ENCODE assay signal across 8 cellular contexts in genomic region chr15:82647835-82648256, GRCh38. TPM values are rescaled to one million over a fixed set of nuclear protein-coding genes. Genes with fewer than 3 reads are reported as not detected.
A peak's percentile ranks its signal among the peaks of the same experiment; 100 is the strongest.
DNase-seq lines count a peak whose midpoint lies in the region; ATAC-seq and TF ChIP-seq lines count a peak whose summit lies in the region.

No MANE protein-coding gene starts in this region.

- H3K9me3 Mint-ChIP-seq in nephron progenitor cell: peaks cover 3% of the 10 kb centered on the region

- peak overlapping the region; percentile 11 for H3K4me3 Mint-ChIP-seq in nephron progenitor cell

- peak overlapping the region; percentile 95 for H3K27ac ChIP-seq in temporal lobe (ENCODE audit: low read depth, low read length)

- peaks cover 94% of the 10 kb centered on the region for H3K27me3 Mint-ChIP-seq in nephron progenitor cell (ENCODE audit: low read depth, poor library complexity)

- DNase-seq in H7 (peak; percentile 93), nephron progenitor cell (peak; percentile 65), ureter (ENCODE audit: low spot score) (no peak)
- peak; percentile 47 for DNase-seq in effector CD8-positive, alpha-beta T cell (lab: John Stamatoyannopoulos, UW)

- H3K4me3 ChIP-seq in H7 (ENCODE audit: insufficient read depth, low read depth, low read length): peak overlapping the region; percentile 45

- no peaks in the 10 kb centered on the region for H3K36me3 ChIP-seq in H7 (replicated peaks; ENCODE audit: control insufficient read depth, insufficient read depth, low read length)

- TF ChIP-seq CTCF in nephron progenitor cell (IDR thresholded peaks at IDR 0.05): no peak

- peaks cover 23% of the 10 kb centered on the region for H3K4me1 Mint-ChIP-seq in nephron progenitor cell

- H3K36me3 Mint-ChIP-seq in nephron progenitor cell (ENCODE audit: low read depth): no peaks in the 10 kb centered on the region

- peak; percentile 69 for ATAC-seq in activated CD4-positive, CD25-positive, alpha-beta regulatory T cell treated with anti-CD3 and anti-CD28 coated beads, Interleukin-2, amount 50 U/mL, for 24 hours
- no peak for ATAC-seq in HG02973 (IDR thresholded peaks at IDR 0.05; ENCODE audit: unreplicated experiment)
- ATAC-seq in esophagus mucosa: no peak

- peaks cover 49% of the 10 kb centered on the region for H3K27me3 ChIP-seq in H7 (ENCODE audit: control insufficient read depth, insufficient read depth, low read length)

- no peak overlapping the region for H3K27ac Mint-ChIP-seq in nephron progenitor cell

RNA-seq across cellular contexts. Expression of gene CPEB1, which starts 0.7 kb away (rescaled TPM):
- total RNA-seq in H7 (2014; rRNA removed; shearing (Covaris generic)): 1.3 and 4.0 TPM in 2 replicates
- total RNA-seq in temporal lobe: 2.5 TPM
- 3.7 TPM for total RNA-seq in ureter
- total RNA-seq in esophagus mucosa: 0.12 TPM

Comparison
In these comparisons a context has a peak if more than half of its experiments do, and no peak if none do; other contexts are left out.
1. ATAC-seq: peak in activated CD4-positive, CD25-positive, alpha-beta regulatory T cell treated with anti-CD3 and anti-CD28 coated beads, Interleukin-2, amount 50 U/mL, for 24 hours (2 of 2); none in HG02973 (single experiment) and esophagus mucosa (single experiment).